12 cellular contexts compared by ENCODE assay signal in genomic region chr1:156004843-156005593, GRCh38. TPM values are rescaled to one million over a fixed set of nuclear protein-coding genes. Genes with fewer than 3 reads are reported as not detected.
DNase-seq lines count a peak whose midpoint lies in the region; ATAC-seq and TF ChIP-seq lines count a peak whose summit lies in the region.
"Had no signal": no experiment of that assay in that cellular context is flagged by ENCODE, and none has a peak within 500 bp of the region (broad histone marks: within the 10 kb centered on the region; RNA-seq: fewer than 3 reads in every experiment).

No MANE protein-coding gene starts in this region.

- H2BK15ac ChIP-seq in neuronal stem cell (ENCODE audit: low read length) (no peak overlapping the region), H9 (ENCODE audit: low read depth, low read length) (no peak overlapping the region)

- H3K27ac Mint-ChIP-seq in activated CD4-positive, alpha-beta T cell treated with anti-CD3 and anti-CD28 coated beads for 36 hours = peak overlapping the region; percentile 63
- H3K27ac Mint-ChIP-seq in H9 = peak overlapping the region in 1 of 3 experiments; percentile 88; a peak in 1 of 7 replicates

- H2BK120ac ChIP-seq in neuronal stem cell (ENCODE audit: low read depth, low read length) (no peak overlapping the region), H9 (ENCODE audit: low read depth, low read length, poor library complexity, severe bottlenecking) (no peak overlapping the region)

- POLR2A ChIA-PET in activated CD4-positive, alpha-beta T cell treated with anti-CD3 and anti-CD28 coated beads for 36 hours (lab: Charles Lee) = no interaction called here
- POLR2A ChIA-PET in PC-3 (lab: Charles Lee; ENCODE audit: unreplicated experiment) = interaction anchor here (0.6 kb wide), 1 partner anchor 26 kb away, joined by 4 read pairs; the partner anchor contains the start of gene ARHGEF2

- H3K36me3 ChIP-seq in PC-3 (ENCODE audit: low read depth, low read length) (peaks cover 12% of the 10 kb centered on the region), mammary epithelial cell (ENCODE audit: insufficient read depth, low read length) (peaks cover 2% of the 10 kb centered on the region), neuronal stem cell (replicated peaks in 1 of 2; ENCODE audit: control insufficient read depth in 2 of 2, insufficient read depth in 2 of 2, low read length in 2 of 2) (peaks cover 3 to 28% of the 10 kb centered on the region in 2 donors)

- H3F3A ChIP-seq in PC-3 (ENCODE audit: low read length, unreplicated experiment) = peaks cover 10% of the 10 kb centered on the region

- no peak overlapping the region for H2BK20ac ChIP-seq in H9 (ENCODE audit: low read depth, low read length, poor library complexity, severe bottlenecking)

- H3K36me3 Mint-ChIP-seq in activated CD4-positive, alpha-beta T cell treated with anti-CD3 and anti-CD28 coated beads for 36 hours (ENCODE audit: low read depth) = peaks cover 16% of the 10 kb centered on the region
- H3K36me3 Mint-ChIP-seq in H9 (ENCODE audit: insufficient read depth in 1 of 3, low read depth in 3 of 3) = peaks cover 5 to 18% (median 12%) of the 10 kb centered on the region in 3 experiments; a peak in 6 of 7 replicates

- in situ Hi-C loops in mammary epithelial cell (cut with MboI; ENCODE audit: low sequenced_read_pairs in 2 of 2) = no loop called here

- BruUV-seq in PC-3 (replicated peaks; lab: Mats Ljungman, UMichigan) (no TSS peak), mammary epithelial cell (replicated peaks; lab: Mats Ljungman, UMichigan) (no TSS peak)

- H3K4me2 ChIP-seq in PC-3 (ENCODE audit: low read length) = no peak overlapping the region
- H3K4me2 ChIP-seq in mammary epithelial cell (ENCODE audit: insufficient read depth, low read depth, low read length) = no peak overlapping the region
- no peak overlapping the region for H3K4me2 ChIP-seq in neuronal stem cell (ENCODE audit: insufficient read depth, low read length, poor library complexity, severe bottlenecking)
- H3K4me2 ChIP-seq in H9 (ENCODE audit: insufficient read depth, insufficient read length, low read length) = no peak overlapping the region

- no peaks in the 10 kb centered on the region for H3K27me3 Mint-ChIP-seq in activated CD4-positive, alpha-beta T cell treated with anti-CD3 and anti-CD28 coated beads for 36 hours
- peaks cover 2% of the 10 kb centered on the region; the same call in 1 of the 2 replicates for H3K27me3 Mint-ChIP-seq in H9 (ENCODE audit: low read depth)

- no peaks in the 10 kb centered on the region for H3K9me2 ChIP-seq in PC-3 (replicated peaks; ENCODE audit: low read length)

- H3K4me3 ChIP-seq in PC-3 (ENCODE audit: low read length) (no peak overlapping the region), mammary epithelial cell (replicated peaks in 1 of 3; ENCODE audit: insufficient read depth in 1 of 3, low read depth in 2 of 3, low read length in 3 of 3) (no peak overlapping the region), neuronal stem cell (ENCODE audit: low read length in 2 of 2) (no peak overlapping the region)
- H3K4me3 ChIP-seq: body of pancreas had no signal

- H4K20me1 ChIP-seq in PC-3 (ENCODE audit: low read length) (0 out of 2 replicates have a peak, but pooled peaks cover 4% of the 10 kb centered on the region), mammary epithelial cell (ENCODE audit: insufficient read depth, low read length) (no peaks in the 10 kb centered on the region), H9 (ENCODE audit: control insufficient read depth, insufficient read depth, insufficient read length) (no peaks in the 10 kb centered on the region)

- H2AFZ ChIP-seq in PC-3 (ENCODE audit: low read length) (no peak overlapping the region), mammary epithelial cell (ENCODE audit: low read depth, low read length) (no peak overlapping the region), neuronal stem cell (ENCODE audit: low read length) (no peak overlapping the region), H9 (ENCODE audit: low read length) (no peak overlapping the region)

- TF ChIP-seq CTCF in PC-3 (conservative IDR thresholded peaks at IDR 0.05; ENCODE audit: low read depth, low read length) (no peak), mammary epithelial cell (conservative IDR thresholded peaks at IDR 0.05 in 1 of 2, IDR thresholded peaks at IDR 0.05 in 1 of 2; ENCODE audit: extremely low read depth in 1 of 2, insufficient read depth in 1 of 2, low read depth in 1 of 2, low read length in 2 of 2) (no peak), H9 (conservative IDR thresholded peaks at IDR 0.05) (no peak)

- no peak overlapping the region for H4K5ac ChIP-seq in H9 (ENCODE audit: insufficient read length, low read depth, low read length)

- H3K27ac ChIP-seq in PC-3 (ENCODE audit: low read length) (no peak overlapping the region), mammary epithelial cell (ENCODE audit: insufficient read depth, low read depth, low read length) (peak overlapping the region; percentile 4), neuronal stem cell (replicated peaks; ENCODE audit: low read length) (no peak overlapping the region), H9 (ENCODE audit: insufficient read length, low read depth, low read length) (no peak overlapping the region)
- H3K27ac ChIP-seq: body of pancreas had no signal

- no peaks in the 10 kb centered on the region for H3K9me3 Mint-ChIP-seq in activated CD4-positive, alpha-beta T cell treated with anti-CD3 and anti-CD28 coated beads for 36 hours (ENCODE audit: low read depth)
- H3K9me3 Mint-ChIP-seq in H9 = no peaks in the 10 kb centered on the region

- H4K8ac ChIP-seq in neuronal stem cell (ENCODE audit: low read depth, low read length) (no peak overlapping the region), H9 (replicated peaks; ENCODE audit: insufficient read length, low read depth, low read length) (no peak overlapping the region)

- dilution Hi-C loops in mammary epithelial cell (cut with HindIII; ENCODE audit: low sequenced_read_pairs) = no loop called here

- H3K14ac ChIP-seq in neuronal stem cell (ENCODE audit: low read length) (no peak overlapping the region), H9 (ENCODE audit: insufficient read depth, low read length) (no peak overlapping the region)

- no peak overlapping the region for H3K4ac ChIP-seq in neuronal stem cell (ENCODE audit: low read length)
- H3K4ac ChIP-seq in H9 (ENCODE audit: low read depth, low read length) = no peak overlapping the region

- H3K79me1 ChIP-seq in neuronal stem cell (ENCODE audit: low read depth, low read length) (no peaks in the 10 kb centered on the region), H9 (ENCODE audit: insufficient read depth, low read depth, low read length, poor library complexity, severe bottlenecking) (no peaks in the 10 kb centered on the region)

- H2BK12ac ChIP-seq in neuronal stem cell (ENCODE audit: low read length) = no peak overlapping the region
- no peak overlapping the region for H2BK12ac ChIP-seq in H9 (ENCODE audit: insufficient read length, low read depth, low read length)

- H3K56ac ChIP-seq in H9 (ENCODE audit: insufficient read length, low read depth, low read length) = no peak overlapping the region

- H3K79me2 ChIP-seq in PC-3 (ENCODE audit: low read length) (no peaks in the 10 kb centered on the region), mammary epithelial cell (ENCODE audit: insufficient read depth, low read length) (no peaks in the 10 kb centered on the region), H9 (ENCODE audit: insufficient read depth, low read length) (no peaks in the 10 kb centered on the region)

- peak; percentile 87 for ATAC-seq in activated CD4-positive, alpha-beta T cell treated with anti-CD3 and anti-CD28 coated beads for 36 hours
- ATAC-seq in PC-3 (peak; percentile 12; the same call in 1 of the 2 replicates), HG03460 (IDR thresholded peaks at IDR 0.05; ENCODE audit: unreplicated experiment) (no peak)
- ATAC-seq: body of pancreas had no signal

- CTCF ChIA-PET in activated CD4-positive, alpha-beta T cell treated with anti-CD3 and anti-CD28 coated beads for 36 hours (lab: Charles Lee) = interaction anchor here (1.2 to 1.3 kb wide), 2 partner anchors 13 to 67 kb away, joined by 3 to 5 read pairs; no protein-coding TSS in a partner anchor
- CTCF ChIA-PET in PC-3 (lab: Charles Lee) (no interaction called here), mammary epithelial cell (lab: Charles Lee; ENCODE audit: low non-redundant PET) (no interaction called here)

- H3K4me1 ChIP-seq in PC-3 (ENCODE audit: insufficient read depth, low read length) = peaks cover 16% of the 10 kb centered on the region
- peaks cover 41% of the 10 kb centered on the region for H3K4me1 ChIP-seq in mammary epithelial cell (ENCODE audit: insufficient read depth, low read length)
- H3K4me1 ChIP-seq in neuronal stem cell (ENCODE audit: control insufficient read depth in 2 of 2, insufficient read depth in 1 of 2, low read depth in 1 of 2, low read length in 2 of 2) = peaks cover 8 to 26% of the 10 kb centered on the region in 2 donors
- no peaks in the 10 kb centered on the region for H3K4me1 ChIP-seq in H9 (ENCODE audit: insufficient read depth, low read length)

- H3K23ac ChIP-seq in neuronal stem cell (ENCODE audit: low read depth, low read length, poor library complexity) (no peak overlapping the region), H9 (ENCODE audit: insufficient read length, low read depth, low read length) (no peak overlapping the region)

- H4K91ac ChIP-seq in neuronal stem cell (ENCODE audit: low read depth, low read length, poor library complexity) = no peak overlapping the region
- no peak overlapping the region for H4K91ac ChIP-seq in H9 (ENCODE audit: insufficient read length, low read depth, low read length)

- H3T11ph ChIP-seq in H9 (ENCODE audit: low read length) = no peak overlapping the region

- no peak overlapping the region for H2AK5ac ChIP-seq in neuronal stem cell (ENCODE audit: low read depth, low read length)
- no peak overlapping the region for H2AK5ac ChIP-seq in H9 (ENCODE audit: insufficient read length, low read length)

- no peak overlapping the region for H3K4me3 Mint-ChIP-seq in activated CD4-positive, alpha-beta T cell treated with anti-CD3 and anti-CD28 coated beads for 36 hours
- no peak overlapping the region for H3K4me3 Mint-ChIP-seq in H9

- intact Hi-C loops in activated CD4-positive, alpha-beta T cell treated with anti-CD3 and anti-CD28 coated beads for 36 hours (cut with DNase I, micrococcal nuclease) = no loop called here
- intact Hi-C loops in PC-3 (cut with micrococcal nuclease) (loop anchor here (5.0 kb wide), 1 partner anchor 62 kb away; no protein-coding TSS in a partner anchor), mammary epithelial cell (cut with micrococcal nuclease) (no loop called here)

- H3K23me2 ChIP-seq in H9 (ENCODE audit: insufficient read length, low read depth, low read length, poor library complexity, severe bottlenecking) = no peaks in the 10 kb centered on the region

- H3K4me1 Mint-ChIP-seq in activated CD4-positive, alpha-beta T cell treated with anti-CD3 and anti-CD28 coated beads for 36 hours = peaks cover 16% of the 10 kb centered on the region
- H3K4me1 Mint-ChIP-seq in H9 = peaks cover 10 to 16% of the 10 kb centered on the region in 2 experiments

- H3K9me3 ChIP-seq in PC-3 (ENCODE audit: low read length) (no peaks in the 10 kb centered on the region), mammary epithelial cell (replicated peaks; ENCODE audit: insufficient read depth, low read length) (no peaks in the 10 kb centered on the region), neuronal stem cell (replicated peaks in 1 of 2; ENCODE audit: control insufficient read depth in 2 of 2, insufficient read depth in 1 of 2, low read depth in 1 of 2, low read length in 2 of 2) (no peaks in the 10 kb centered on the region), H9 (ENCODE audit: control insufficient read depth, low read depth, low read length) (no peaks in the 10 kb centered on the region)
- H3K9me3 ChIP-seq: body of pancreas had no signal

- WGBS in mammary epithelial cell (ENCODE audit: low coverage, missing lambda C conversion rate) = 39% methylated on average over 4 of the region's 4 CpGs
- WGBS in neuronal stem cell (ENCODE audit: extremely low coverage in 2 of 2, insufficient read length in 2 of 2, insufficient replicate concordance in 1 of 2), 2 donors = no CpG with 5 or more reads among the region's 4 CpGs
- no CpG with 5 or more reads among the region's 4 CpGs for WGBS in H9 (ENCODE audit: extremely low coverage, insufficient read length, low lambda C conversion rate)

- H3K18ac ChIP-seq in neuronal stem cell (ENCODE audit: low read length) (peak overlapping the region; percentile 22), H9 (ENCODE audit: insufficient read length, low read depth, low read length) (no peak overlapping the region)

- no peak overlapping the region for H2BK5ac ChIP-seq in neuronal stem cell (ENCODE audit: low read length)
- H2BK5ac ChIP-seq in H9 (ENCODE audit: insufficient read length, low read length) = no peak overlapping the region

- H3K9ac ChIP-seq in PC-3 (ENCODE audit: low read length) = no peak overlapping the region
- no peak overlapping the region for H3K9ac ChIP-seq in mammary epithelial cell (ENCODE audit: insufficient read depth, low read length)
- no peak overlapping the region for H3K9ac ChIP-seq in neuronal stem cell (ENCODE audit: low read depth, low read length, poor library complexity)
- H3K9ac ChIP-seq in H9 (ENCODE audit: extremely low read depth, insufficient read length, low read length) = no peak overlapping the region

- peak; percentile 28 for DNase-seq in activated CD4-positive, alpha-beta T cell treated with anti-CD3 and anti-CD28 coated beads for 36 hours
- no peak for DNase-seq in activated CD4-positive, alpha-beta T cell treated with anti-CD3 and anti-CD28 coated beads for 48 hours
- DNase-seq in PC-3 = no peak
- no peak for DNase-seq in mammary epithelial cell
- no peak for DNase-seq in neuronal stem cell (ENCODE audit: low spot score)
- DNase-seq in glomerular visceral epithelial cell (ENCODE audit: extremely low spot score) = no peak
- no peak for DNase-seq in H9
- DNase-seq: body of pancreas, DMS79, NCI-H1048, NCI-H524 treated with DMSO at 0.1 percent for 48 hours had no signal

- no peaks in the 10 kb centered on the region for H3K27me3 ChIP-seq in PC-3 (ENCODE audit: low read length)
- no peaks in the 10 kb centered on the region for H3K27me3 ChIP-seq in mammary epithelial cell (ENCODE audit: insufficient read depth, low read length)
- no peaks in the 10 kb centered on the region for H3K27me3 ChIP-seq in neuronal stem cell (ENCODE audit: control insufficient read depth in 3 of 3, insufficient read depth in 3 of 3, low read depth in 1 of 3, low read length in 3 of 3)
- H3K27me3 ChIP-seq in H9 (ENCODE audit: insufficient read depth, low read length) = no peaks in the 10 kb centered on the region
- H3K27me3 ChIP-seq: body of pancreas had no signal

RNA-seq across cellular contexts. Expression of gene SSR2, which starts 15.7 kb away (rescaled TPM):
- total RNA-seq in activated CD4-positive, alpha-beta T cell treated with anti-CD3 and anti-CD28 coated beads for 36 hours = 100 to 1,000 TPM; 143 to 197 TPM
- total RNA-seq in PC-3 (2014; rRNA removed) = 282 and 293 TPM in 2 replicates
- total RNA-seq in mammary epithelial cell = 100 to 1,000 TPM; 158 to 195 TPM
- 511 TPM for polyA plus RNA-seq in mammary epithelial cell
- polyA minus RNA-seq in mammary epithelial cell = 194 TPM
- 352 TPM for polyA plus RNA-seq in neuronal stem cell (2013, experiment 1 of 2)
- 349 TPM for polyA plus RNA-seq in neuronal stem cell (2013, experiment 2 of 2)
- 170 and 172 TPM in 2 replicates for total RNA-seq in H9 (2021)

RNA-seq across cellular contexts. Expression of gene ARHGEF2, which starts 26.7 kb away (rescaled TPM):
- total RNA-seq in activated CD4-positive, alpha-beta T cell treated with anti-CD3 and anti-CD28 coated beads for 36 hours = 100 to 1,000 TPM; 135 to 216 TPM
- 65.9 and 70.8 TPM in 2 replicates for total RNA-seq in PC-3 (2014; rRNA removed)
- total RNA-seq in mammary epithelial cell = 100 to 1,000 TPM in 1 of 2 donors, 10 to 100 TPM in 1; 79.4 to 161 TPM
- polyA plus RNA-seq in mammary epithelial cell = 69.9 TPM
- 60.4 TPM for polyA minus RNA-seq in mammary epithelial cell
- polyA plus RNA-seq in neuronal stem cell (2013, experiment 1 of 2) = 55.4 TPM
- 57.0 TPM for polyA plus RNA-seq in neuronal stem cell (2013, experiment 2 of 2)
- total RNA-seq in H9 (2021) = 103 and 111 TPM in 2 replicates

RNA-seq across cellular contexts. Expression of gene UBQLN4, which starts 48.6 kb away (rescaled TPM):
- 10 to 100 TPM; 34.5 to 49.0 TPM for total RNA-seq in activated CD4-positive, alpha-beta T cell treated with anti-CD3 and anti-CD28 coated beads for 36 hours
- total RNA-seq in PC-3 (2014; rRNA removed) (45.4 and 62.9 TPM in 2 replicates), mammary epithelial cell (10 to 100 TPM; 20.3 to 39.9 TPM), H9 (2021) (45.6 and 49.4 TPM in 2 replicates)
- polyA plus RNA-seq in mammary epithelial cell = 34.3 TPM
- polyA minus RNA-seq in mammary epithelial cell = 57.3 TPM
- 54.3 TPM for polyA plus RNA-seq in neuronal stem cell (2013, experiment 1 of 2)
- polyA plus RNA-seq in neuronal stem cell (2013, experiment 2 of 2) = 51.2 TPM

RNA-seq across cellular contexts. Expression of gene LAMTOR2, which starts 49.6 kb away (rescaled TPM):
- total RNA-seq in activated CD4-positive, alpha-beta T cell treated with anti-CD3 and anti-CD28 coated beads for 36 hours = 10 to 100 TPM; 26.1 to 50.3 TPM
- total RNA-seq in PC-3 (2014; rRNA removed) (130 TPM in 2 replicates), mammary epithelial cell (10 to 100 TPM; 43.7 to 71.3 TPM), H9 (2021) (50.6 and 55.0 TPM in 2 replicates)
- polyA plus RNA-seq in mammary epithelial cell = 128 TPM
- polyA minus RNA-seq in mammary epithelial cell = 82.3 TPM
- 81.9 TPM for polyA plus RNA-seq in neuronal stem cell (2013, experiment 1 of 2)
- polyA plus RNA-seq in neuronal stem cell (2013, experiment 2 of 2) = 81.2 TPM

RNA-seq across cellular contexts. Expression of gene RAB25, which starts 55.9 kb away (rescaled TPM):
- under 1 TPM; 0.46 to 0.77 TPM for total RNA-seq in activated CD4-positive, alpha-beta T cell treated with anti-CD3 and anti-CD28 coated beads for 36 hours
- total RNA-seq in PC-3 (2014; rRNA removed) = 18.1 and 18.5 TPM in 2 replicates
- 10 to 100 TPM; 24.0 to 44.4 TPM for total RNA-seq in mammary epithelial cell
- polyA plus RNA-seq in mammary epithelial cell = 131 TPM
- polyA minus RNA-seq in mammary epithelial cell = 110 TPM
- 3.3 TPM for polyA plus RNA-seq in neuronal stem cell (2013, experiment 1 of 2)
- polyA plus RNA-seq in neuronal stem cell (2013, experiment 2 of 2) = 3.4 TPM
- total RNA-seq in H9 (2021) = 42.8 and 43.1 TPM in 2 replicates
